In genomic region chr15:83810110-83810509, GRCh38 we compare ENCODE assay signal across 14 cellular contexts.
"Had no signal": no experiment of that assay in that cellular context is flagged by ENCODE, and none has a peak within 500 bp of the region (broad histone marks: within the 10 kb centered on the region; RNA-seq: fewer than 3 reads in every experiment).

No MANE protein-coding gene starts in this region.

- ATAC-seq: left ventricle myocardium superior; mucosa of descending colon; naive thymus-derived CD8-positive, alpha-beta T cell had no signal

- H3K27ac ChIP-seq: right atrium auricular region, sigmoid colon, skin epidermis, stomach had no signal

- H3K4me3 ChIP-seq: lung, mucosa of descending colon, right atrium auricular region, sigmoid colon, skin epidermis, stomach had no signal

- H3K9me3 ChIP-seq: mucosa of descending colon, sigmoid colon had no signal

- DNase-seq: effector memory CD4-positive, alpha-beta T cell; head of caudate nucleus; islet precursor cell; left ventricle myocardium superior; mucosa of descending colon; naive thymus-derived CD8-positive, alpha-beta T cell; posterior cingulate gyrus; sigmoid colon; stimulated activated naive CD4-positive, alpha-beta T cell; stomach; substantia nigra had no signal

- H3K4me1 ChIP-seq: right atrium auricular region, stomach had no signal
